In genomic region chr9:136053757-136054142, GRCh38 we compare ENCODE assay signal across 17 cellular contexts. TPM values are rescaled to one million over a fixed set of nuclear protein-coding genes. Genes with fewer than 3 reads are reported as not detected.
DNase-seq lines count a peak whose midpoint lies in the region; ATAC-seq and TF ChIP-seq lines count a peak whose summit lies in the region.
"Had no signal": no experiment of that assay in that cellular context is flagged by ENCODE, and none has a peak within 500 bp of the region (broad histone marks: within the 10 kb centered on the region; RNA-seq: fewer than 3 reads in every experiment).

No MANE protein-coding gene starts in this region.

- no peak for TF ChIP-seq CTCF in heart right ventricle (IDR thresholded peaks at IDR 0.05)
- TF ChIP-seq CTCF in body of pancreas (IDR thresholded peaks at IDR 0.05), result no peak

- H3K4me1 ChIP-seq in heart right ventricle (peaks cover 26 to 71% (median 60%) of the 10 kb centered on the region in 9 donors), body of pancreas (peaks cover 49% of the 10 kb centered on the region)

- ATAC-seq in heart right ventricle, result no peak
- no peak for ATAC-seq in Right ventricle myocardium superior (ENCODE audit: poor library complexity)
- ATAC-seq in body of pancreas, result no peak
- ATAC-seq in natural killer cell treated with Interleukin-12 subunit alpha and Interleukin-12 subunit beta and Interleukin-15 and Interleukin-18, amount 100 ng/mL, for 72 hours, result peak; percentile 57 to 67
- ATAC-seq in GM19324 (IDR thresholded peaks at IDR 0.05; ENCODE audit: low FRiP score, unreplicated experiment), result no peak
- ATAC-seq in HG03095 (IDR thresholded peaks at IDR 0.05; ENCODE audit: unreplicated experiment), result no peak
- ATAC-seq: foreskin keratinocyte, GM12878, PC-3 had no signal

- H3K27me3 ChIP-seq in heart right ventricle (no peaks in the 10 kb centered on the region), body of pancreas (no peaks in the 10 kb centered on the region)
- H3K27me3 ChIP-seq: foreskin keratinocyte, testis had no signal

- H3K4me3 ChIP-seq in heart right ventricle (no peak overlapping the region), body of pancreas (no peak overlapping the region)
- H3K4me3 ChIP-seq: GM12878, skin epidermis, testis had no signal

- H3K4me3 Mint-ChIP-seq in natural killer cell treated with Interleukin-12 subunit alpha and Interleukin-12 subunit beta and Interleukin-15 and Interleukin-18, amount 100 ng/mL, for 72 hours, result peak overlapping the region; percentile 15
- H3K4me3 Mint-ChIP-seq: activated CD4-positive, alpha-beta T cell treated with anti-CD3 and anti-CD28 coated beads, Interleukin-2, amount 10 ng/mL, durations not matched to agents 7 days and 5 days had no signal

- peaks cover 12 to 28% of the 10 kb centered on the region in 2 donors for H3K4me1 Mint-ChIP-seq in natural killer cell treated with Interleukin-12 subunit alpha and Interleukin-12 subunit beta and Interleukin-15 and Interleukin-18, amount 100 ng/mL, for 72 hours (ENCODE audit: low read depth in 2 of 2)

- H3K27ac ChIP-seq in heart right ventricle (peak overlapping the region in 7 of 10 donors; percentile 7 to 88 (median 78)), body of pancreas (peak overlapping the region in 3 of 4 donors; percentile 72 to 89 (median 86))
- H3K27ac ChIP-seq: foreskin keratinocyte, testis had no signal

- WGBS in heart right ventricle, 2 donors, result 81 to 87% methylated on average over 8 of the region's 8 CpGs
- 84 to 100% methylated on average over 1 to 8 of the region's 8 CpGs for WGBS in body of pancreas, 2 donors

- no peak overlapping the region for H3K27ac Mint-ChIP-seq in natural killer cell treated with Interleukin-12 subunit alpha and Interleukin-12 subunit beta and Interleukin-15 and Interleukin-18, amount 100 ng/mL, for 72 hours
- H3K27ac Mint-ChIP-seq: activated CD4-positive, alpha-beta T cell treated with anti-CD3 and anti-CD28 coated beads, Interleukin-2, amount 10 ng/mL, durations not matched to agents 7 days and 5 days had no signal

- no peak for TF ChIP-seq POLR2A in body of pancreas (IDR thresholded peaks at IDR 0.05)

- no peaks in the 10 kb centered on the region for H3K9me3 Mint-ChIP-seq in natural killer cell treated with Interleukin-12 subunit alpha and Interleukin-12 subunit beta and Interleukin-15 and Interleukin-18, amount 100 ng/mL, for 72 hours
- H3K9me3 Mint-ChIP-seq: activated CD4-positive, alpha-beta T cell treated with anti-CD3 and anti-CD28 coated beads, Interleukin-2, amount 10 ng/mL, durations not matched to agents 7 days and 5 days had no signal

- no peaks in the 10 kb centered on the region for H3K36me3 Mint-ChIP-seq in natural killer cell treated with Interleukin-12 subunit alpha and Interleukin-12 subunit beta and Interleukin-15 and Interleukin-18, amount 100 ng/mL, for 72 hours

- H3K36me3 ChIP-seq in heart right ventricle (peaks cover 0 to 20% (median 5%) of the 10 kb centered on the region in 9 donors), body of pancreas (replicated peaks in 1 of 2; ENCODE audit: insufficient read depth in 1 of 2, low read depth in 2 of 2) (no peaks in the 10 kb centered on the region)

- intact Hi-C loops in heart right ventricle (cut with DNase I), result loop anchor here in 2 of 10 donors (5.0 kb wide), 2 partner anchors 34 to 39 kb away; no protein-coding TSS in a partner anchor
- intact Hi-C loops in Right ventricle myocardium superior (cut with DNase I), result no loop called here
- intact Hi-C loops in body of pancreas (cut with DNase I), result no loop called here

- H3K9me3 ChIP-seq in heart right ventricle, result no peaks in the 10 kb centered on the region
- H3K9me3 ChIP-seq in body of pancreas, result no peaks in the 10 kb centered on the region
- H3K9me3 ChIP-seq: testis had no signal

- no peaks in the 10 kb centered on the region for H3K27me3 Mint-ChIP-seq in natural killer cell treated with Interleukin-12 subunit alpha and Interleukin-12 subunit beta and Interleukin-15 and Interleukin-18, amount 100 ng/mL, for 72 hours

- no peak for DNase-seq in heart right ventricle
- no peak for DNase-seq in Right ventricle myocardium superior
- no peak for DNase-seq in body of pancreas
- DNase-seq in natural killer cell treated with Interleukin-12 subunit alpha and Interleukin-12 subunit beta and Interleukin-15 and Interleukin-18, amount 100 ng/mL, for 72 hours (ENCODE audit: low spot score), result no peak
- DNase-seq in hypothalamus (lab: John Stamatoyannopoulos, UW), result no peak
- no peak for DNase-seq in HuH-7 (ENCODE audit: low spot score)
- DNase-seq: activated CD4-positive, alpha-beta T cell treated with anti-CD3 and anti-CD28 coated beads, Interleukin-2, amount 10 ng/mL, durations not matched to agents 7 days and 5 days; foreskin keratinocyte; GOT3; kidney; PC-3; T-helper 2 cell; testis had no signal

RNA-seq across cellular contexts. Expression of gene NACC2, which starts 41.3 kb away (rescaled TPM):
- total RNA-seq in heart right ventricle, result 10 to 100 TPM; 32.0 to 55.1 (median 41.1) TPM
- 10 to 100 TPM; 15.6 to 16.5 TPM for polyA plus RNA-seq in heart right ventricle
- total RNA-seq in Right ventricle myocardium superior, result 30.8 TPM
- 10 to 100 TPM; 16.6 to 21.1 TPM for total RNA-seq in body of pancreas
- 10 to 100 TPM; 19.2 to 21.1 TPM for total RNA-seq in natural killer cell treated with Interleukin-12 subunit alpha and Interleukin-12 subunit beta and Interleukin-15 and Interleukin-18, amount 100 ng/mL, for 72 hours

Comparison
In these comparisons a context has a peak if more than half of its experiments do, and no peak if none do; other contexts are left out.
1. ATAC-seq: peak in natural killer cell treated with Interleukin-12 subunit alpha and Interleukin-12 subunit beta and Interleukin-15 and Interleukin-18, amount 100 ng/mL, for 72 hours (2 of 2); none in heart right ventricle (0 of 8), Right ventricle myocardium superior (single experiment), body of pancreas (single experiment), GM19324 (single experiment) and HG03095 (single experiment).